7 cellular contexts compared by ENCODE assay signal in genomic region chr15:29832709-29833108, GRCh38. TPM values are rescaled to one million over a fixed set of nuclear protein-coding genes. Genes with fewer than 3 reads are reported as not detected.
"Had no signal": no experiment of that assay in that cellular context is flagged by ENCODE, and none has a peak within 500 bp of the region (broad histone marks: within the 10 kb centered on the region; RNA-seq: fewer than 3 reads in every experiment).

No MANE protein-coding gene starts in this region.

- ATAC-seq: HepG2, K562 had no signal

- H3K27ac ChIP-seq: HL-60 had no signal

- DNase-seq: IMR-90, KBM-7 had no signal

- H3K4me3 ChIP-seq: K562 had no signal

- FAIRE-seq: HepG2, HTR-8/SVneo, K562 had no signal

RNA-seq across cellular contexts. Expression of gene TJP1, which starts 10.4 kb away (rescaled TPM):
- polyA plus RNA-seq: IgD-negative memory B cell had no signal
